9 cellular contexts compared by ENCODE assay signal in the genomic region with DNA sequence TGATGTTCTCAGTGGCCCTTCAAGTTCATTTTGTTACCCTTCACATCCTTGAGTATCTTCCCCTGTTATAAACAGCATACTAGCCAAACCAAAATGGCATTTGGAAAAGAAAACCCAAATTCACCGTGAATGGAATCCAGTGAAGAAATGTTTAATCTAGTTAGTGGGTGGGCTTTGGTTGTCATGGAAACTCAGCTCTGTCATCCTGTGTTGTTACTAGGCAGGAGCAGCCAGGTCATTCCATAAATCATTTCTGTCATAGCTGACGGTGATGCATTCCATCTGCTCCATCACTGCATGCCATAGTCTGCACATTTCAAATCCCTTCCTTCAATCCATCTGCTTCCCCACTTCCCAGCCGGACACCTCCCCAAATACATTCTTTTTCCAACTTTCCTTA.
DNase-seq lines count a peak whose midpoint lies in the region; TF ChIP-seq lines count a peak whose summit lies in the region.
"Had no signal": no experiment of that assay in that cellular context is flagged by ENCODE, and none has a peak within 500 bp of the region (broad histone marks: within the 10 kb centered on the region; RNA-seq: fewer than 3 reads in every experiment).

No MANE protein-coding gene starts in this region.

- H3K27ac Mint-ChIP-seq in endothelial cell (ENCODE audit: unreplicated experiment), result peak overlapping the region; percentile 80
- H3K27ac Mint-ChIP-seq in progenitor cell of endocrine pancreas, result peak overlapping the region; percentile 4

- H3K27me3 Mint-ChIP-seq in endothelial cell (ENCODE audit: unreplicated experiment) (no peaks in the 10 kb centered on the region), progenitor cell of endocrine pancreas (no peaks in the 10 kb centered on the region)

- CTCF ChIA-PET in HEK293 (lab: Yijun Ruan, JAX), result interaction anchor here (1.1 kb wide), 1 partner anchor 739 kb away, joined by 3 read pairs; no protein-coding TSS in a partner anchor

- H3K4me3 Mint-ChIP-seq in endothelial cell (ENCODE audit: unreplicated experiment) (no peak overlapping the region), progenitor cell of endocrine pancreas (ENCODE audit: low read depth) (no peak overlapping the region)

- H3K4me1 Mint-ChIP-seq in endothelial cell (ENCODE audit: unreplicated experiment), result no peaks in the 10 kb centered on the region
- H3K4me1 Mint-ChIP-seq in progenitor cell of endocrine pancreas (ENCODE audit: low read depth), result peaks cover 21% of the 10 kb centered on the region

- H3K27ac ChIP-seq in HEK293 (ENCODE audit: extremely low read depth, low read depth, low read length), result no peak overlapping the region
- H3K27ac ChIP-seq: Peyer's patch had no signal

- DNase-seq in NCI-H446 (lab: John Stamatoyannopoulos, UW), result peak; percentile 74 to 80
- no peak for DNase-seq in endothelial cell (ENCODE audit: low spot score)
- DNase-seq in progenitor cell of endocrine pancreas (ENCODE audit: low spot score, unreplicated experiment), result no peak
- DNase-seq in NCI-H2196 (lab: John Stamatoyannopoulos, UW; ENCODE audit: unreplicated experiment), result no peak
- no peak for DNase-seq in GM13977 (ENCODE audit: low spot score)
- no peak for DNase-seq in NK-92 (lab: John Stamatoyannopoulos, UW; ENCODE audit: unreplicated experiment)
- DNase-seq: Peyer's patch; stimulated activated naive CD4-positive, alpha-beta T cell treated with Interleukin-2 at 50 U/mL for 16 hours had no signal

- H3K36me3 ChIP-seq in HEK293 (ENCODE audit: control insufficient read depth in 2 of 2, insufficient read depth in 1 of 2, low read length in 2 of 2), result peaks cover 3 to 10% of the 10 kb centered on the region in 2 experiments; a peak in 2 of 3 replicates

- no peak for TF ChIP-seq CTCF in HEK293 (tag by site-specific recombination; IDR thresholded peaks at IDR 0.05)
- TF ChIP-seq CTCF in endothelial cell (IDR thresholded peaks at IDR 0.05; ENCODE audit: unreplicated experiment), result no peak
- TF ChIP-seq CTCF in progenitor cell of endocrine pancreas (IDR thresholded peaks at IDR 0.05; ENCODE audit: unreplicated experiment), result no peak
- no peak for TF ChIP-seq CTCF in GM13977 (IDR thresholded peaks at IDR 0.05; ENCODE audit: extremely low read depth, insufficient read depth, missing control alignments)

- H3K36me3 Mint-ChIP-seq in endothelial cell (ENCODE audit: low read depth, unreplicated experiment) (peaks cover 33% of the 10 kb centered on the region), progenitor cell of endocrine pancreas (ENCODE audit: insufficient read depth) (peaks cover 23% of the 10 kb centered on the region)

- in situ Hi-C loops in GM13977 (cut with MboI; ENCODE audit: low pct_unique_long_range_greater_than_20kb, low sequenced_read_pairs, unreplicated experiment), result no loop called here

- H3K9me3 Mint-ChIP-seq in endothelial cell (ENCODE audit: unreplicated experiment), result no peaks in the 10 kb centered on the region
- no peaks in the 10 kb centered on the region for H3K9me3 Mint-ChIP-seq in progenitor cell of endocrine pancreas (ENCODE audit: low read depth)

- no peaks in the 10 kb centered on the region for H3K9me3 ChIP-seq in HEK293 (ENCODE audit: control insufficient read depth, insufficient read depth, low read depth, low read length)
- H3K9me3 ChIP-seq: Peyer's patch had no signal

- no peak overlapping the region for H3K4me3 ChIP-seq in HEK293 (ENCODE audit: low read depth, low read length)
- H3K4me3 ChIP-seq: Peyer's patch had no signal

- POLR2A ChIA-PET in HEK293 (lab: Yijun Ruan, JAX), result no interaction called here

- peaks cover 17% of the 10 kb centered on the region; the same call in 1 of the 2 replicates for H3K4me1 ChIP-seq in HEK293 (ENCODE audit: control insufficient read depth, insufficient read depth, low read length)
- H3K4me1 ChIP-seq: Peyer's patch had no signal

TF ChIP-seq in HEK293, 187 proteins besides CTCF, POLR2A, EP300 and RAD21:
- peak; percentile 24; the same call in 1 of the 2 replicates for TF ChIP-seq MZF1 (tag by site-specific recombination; IDR thresholded peaks at IDR 0.05; ENCODE audit: borderline replicate concordance)
- TF ChIP-seq, protein P1, sequence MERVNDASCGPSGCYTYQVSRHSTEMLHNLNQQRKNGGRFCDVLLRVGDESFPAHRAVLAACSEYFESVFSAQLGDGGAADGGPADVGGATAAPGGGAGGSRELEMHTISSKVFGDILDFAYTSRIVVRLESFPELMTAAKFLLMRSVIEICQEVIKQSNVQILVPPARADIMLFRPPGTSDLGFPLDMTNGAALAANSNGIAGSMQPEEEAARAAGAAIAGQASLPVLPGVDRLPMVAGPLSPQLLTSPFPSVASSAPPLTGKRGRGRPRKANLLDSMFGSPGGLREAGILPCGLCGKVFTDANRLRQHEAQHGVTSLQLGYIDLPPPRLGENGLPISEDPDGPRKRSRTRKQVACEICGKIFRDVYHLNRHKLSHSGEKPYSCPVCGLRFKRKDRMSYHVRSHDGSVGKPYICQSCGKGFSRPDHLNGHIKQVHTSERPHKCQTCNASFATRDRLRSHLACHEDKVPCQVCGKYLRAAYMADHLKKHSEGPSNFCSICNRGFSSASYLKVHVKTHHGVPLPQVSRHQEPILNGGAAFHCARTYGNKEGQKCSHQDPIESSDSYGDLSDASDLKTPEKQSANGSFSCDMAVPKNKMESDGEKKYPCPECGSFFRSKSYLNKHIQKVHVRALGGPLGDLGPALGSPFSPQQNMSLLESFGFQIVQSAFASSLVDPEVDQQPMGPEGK (tag by site-specific recombination; IDR thresholded peaks at IDR 0.05), result no peak
- TF ChIP-seq ZBTB17 (tag by site-specific recombination; IDR thresholded peaks at IDR 0.05), result peak; percentile 47; the same call in 1 of the 2 replicates
TF ChIP-seq in HEK293: peak in this region for 2.

Comparison
In these comparisons a context has a peak if more than half of its experiments do, and no peak if none do; other contexts are left out.
1. DNase-seq: peak in NCI-H446 (2 of 2); none in endothelial cell (single experiment), progenitor cell of endocrine pancreas (single experiment), NCI-H2196 (single experiment), GM13977 (single experiment) and NK-92 (single experiment).